ENCODE assay signal across 15 cellular contexts in genomic region chr11:132142554-132142953, GRCh38.
"Had no signal": no experiment of that assay in that cellular context is flagged by ENCODE, and none has a peak within 500 bp of the region (broad histone marks: within the 10 kb centered on the region; RNA-seq: fewer than 3 reads in every experiment).

No MANE protein-coding gene starts in this region.

- H3K9me3 ChIP-seq: colonic mucosa, pancreas had no signal

- H3K4me1 ChIP-seq: colonic mucosa, pancreas had no signal

- H3K27me3 ChIP-seq: colonic mucosa, pancreas had no signal

- DNase-seq: activated CD4-positive, alpha-beta T cell treated with anti-CD3 and anti-CD28 coated beads for 1 hour; activated CD4-positive, alpha-beta T cell treated with anti-CD3 and anti-CD28 coated beads, Interleukin-2, amount 50 U/mL, for 4 hours; activated naive CD4-positive, alpha-beta T cell treated with Interleukin-2 at 50 U/mL for 16 hours; activated T-cell treated with anti-CD3 and anti-CD28 coated beads for 4 hours; colonic mucosa; kidney; left ventricle myocardium superior; mesenchymal stem cell; naive thymus-derived CD8-positive, alpha-beta T cell; pancreas; stimulated activated CD4-positive, alpha-beta T cell treated with anti-CD3 and anti-CD28 coated beads, Interleukin-1b, Interleukin-23, amount 100 ng/mL, for 48 hours; stimulated activated naive CD8-positive, alpha-beta T cell treated with anti-CD3 and anti-CD28 coated beads, Interleukin-15, amount 100 ng/mL, for 72 hours had no signal

- H3K36me3 ChIP-seq: colonic mucosa, pancreas had no signal

- ATAC-seq: activated T-helper 17 cell treated with anti-CD3 and anti-CD28 coated beads, Interleukin-2, amount 50 U/mL, for 72 hours; esophagus mucosa; left ventricle myocardium superior; naive thymus-derived CD8-positive, alpha-beta T cell; pancreas; stimulated activated naive CD8-positive, alpha-beta T cell treated with anti-CD3 and anti-CD28 coated beads, Interleukin-15, amount 100 ng/mL, for 72 hours had no signal

- H3K4me3 ChIP-seq: colonic mucosa, pancreas had no signal

- H3K27ac ChIP-seq: colonic mucosa, pancreas, VCaP had no signal
